22 cellular contexts compared by ENCODE assay signal in the genomic region with DNA sequence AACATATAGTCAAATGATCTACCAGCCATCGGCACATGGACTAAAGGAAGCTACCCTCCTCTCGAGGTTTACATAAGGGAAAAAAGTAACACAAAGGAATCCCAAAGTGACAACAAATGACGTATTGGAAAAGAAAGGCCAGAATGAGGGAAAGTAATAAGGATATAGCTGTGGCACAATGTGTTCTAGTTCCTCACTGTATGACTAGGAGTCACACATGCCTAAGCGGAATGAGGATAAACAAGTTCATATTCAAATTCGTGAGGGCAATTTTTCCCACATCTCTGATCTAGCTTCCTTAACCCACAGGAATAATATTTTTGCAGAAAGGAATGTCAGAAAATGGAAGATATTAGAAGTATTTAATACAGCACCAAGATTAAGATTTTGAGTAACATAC.
DNase-seq lines count a peak whose midpoint lies in the region; ATAC-seq, FAIRE-seq and TF ChIP-seq lines count a peak whose summit lies in the region.
"Had no signal": no experiment of that assay in that cellular context is flagged by ENCODE, and none has a peak within 500 bp of the region (broad histone marks: within the 10 kb centered on the region; RNA-seq: fewer than 3 reads in every experiment).

No MANE protein-coding gene starts in this region.

- H3K27ac ChIP-seq in A549 (peak overlapping the region; percentile 30 to 34; a peak in 2 of 6 replicates), ACC112 (ENCODE audit: low read depth, low read length) (peak overlapping the region; percentile 77; the same call in 1 of the 2 replicates), testis (peak overlapping the region; percentile 70 to 81)
- H3K27ac ChIP-seq: BLaER1 treated with 17β-estradiol and CSF1 and Interleukin-3, amounts not matched to agents 10 nM and 100 nM had no signal

- no peak for ATAC-seq in A549

- no peak for FAIRE-seq in A549 (lab: Jason Lieb, UNC)
- FAIRE-seq: GM12891, GM18507, H54 had no signal

- no peak for TF ChIP-seq RAD21 in A549 (conservative IDR thresholded peaks at IDR 0.05 in 1 of 2, IDR thresholded peaks at IDR 0.05 in 1 of 2)

- peaks cover 14% of the 10 kb centered on the region; the same call in 1 of the 3 replicates for H3K4me1 ChIP-seq in A549
- peaks cover 10% of the 10 kb centered on the region for H3K4me1 ChIP-seq in ACC112 (ENCODE audit: control insufficient read depth, insufficient read depth, low read length, unreplicated experiment)
- peaks cover 3% of the 10 kb centered on the region for H3K4me1 ChIP-seq in testis
- H3K4me1 ChIP-seq: BE2C, HAP-1 had no signal

- intact Hi-C loops in testis (cut with DNase I; ENCODE audit: low total_unique reads) = no loop called here

- H3K79me2 ChIP-seq in ACC112 (ENCODE audit: control insufficient read depth, insufficient read depth, low read length, unreplicated experiment) = no peaks in the 10 kb centered on the region

- TF ChIP-seq POLR2A in A549 (IDR thresholded peaks at IDR 0.05; ENCODE audit: low read length) = no peak
- TF ChIP-seq POLR2A in testis (IDR thresholded peaks at IDR 0.05) = no peak

- no peak overlapping the region for H2AFZ ChIP-seq in ACC112 (ENCODE audit: low read length, unreplicated experiment)

- DNase-seq in A549 (ENCODE audit: low read depth in 1 of 2, low spot score in 1 of 2) (no peak), epithelial cell of esophagus (ENCODE audit: low read depth) (peak; percentile 16), testis (no peak), dermis blood vessel endothelial cell (no peak), T-helper 2 cell (no peak)
- DNase-seq: ACHN; AML-193; BE2C; Calu3; CD4-positive, alpha-beta memory T cell; COR-L47; DMS53; DMS79 treated with DMSO at 0.1 percent for 48 hours; GF-D8; GOT3; HFFc6 had no signal

- H3K4me2 ChIP-seq in A549 = no peak overlapping the region

- H3K27me3 ChIP-seq in ACC112 (ENCODE audit: insufficient read depth, low read length) (no peaks in the 10 kb centered on the region), testis (no peaks in the 10 kb centered on the region)
- H3K27me3 ChIP-seq: BE2C; BLaER1 treated with 17β-estradiol and CSF1 and Interleukin-3, amounts not matched to agents 10 nM and 100 nM had no signal

- no peak for TF ChIP-seq EP300 in A549 (IDR thresholded peaks at IDR 0.05)

- CTCF ChIA-PET in A549 (lab: Yijun Ruan, JAX) = interaction anchor here (0.6 to 6.9 kb wide), 6 partner anchors 10 to 154 kb away, joined by 3 to 63 read pairs (median 4); no protein-coding TSS in a partner anchor

- TF ChIP-seq CTCF in A549 (IDR thresholded peaks at IDR 0.05) = no peak
- TF ChIP-seq CTCF in epithelial cell of esophagus (IDR thresholded peaks at IDR 0.05; ENCODE audit: insufficient read depth, low read depth, low read length, missing control alignments) = no peak
- no peak for TF ChIP-seq CTCF in testis (IDR thresholded peaks at IDR 0.05)

- no peaks in the 10 kb centered on the region for H3K36me3 ChIP-seq in ACC112 (ENCODE audit: insufficient read depth, low read length)
- H3K36me3 ChIP-seq in testis (ENCODE audit: low read depth, missing control alignments) = no peaks in the 10 kb centered on the region
- H3K36me3 ChIP-seq: BE2C, HAP-1 had no signal

- H3K9me3 ChIP-seq in A549 (peaks cover 6% of the 10 kb centered on the region; the same call in 1 of the 3 replicates), testis (no peaks in the 10 kb centered on the region)
- H3K9me3 ChIP-seq: BE2C, HAP-1 had no signal

- WGBS in A549 (ENCODE audit: missing lambda C conversion rate) = 81% methylated on average over 5 of the region's 5 CpGs
- 49 to 70% methylated on average over 5 of the region's 5 CpGs for WGBS in testis, 2 donors

- POLR2A ChIA-PET in A549 (lab: Yijun Ruan, JAX) = no interaction called here

- H3K4me3 ChIP-seq in A549 = no peak overlapping the region
- H3K4me3 ChIP-seq in ACC112 (ENCODE audit: low read depth, low read length) = no peak overlapping the region
- no peak overlapping the region for H3K4me3 ChIP-seq in epithelial cell of esophagus (ENCODE audit: low read length)
- H3K4me3 ChIP-seq in testis = no peak overlapping the region
- H3K4me3 ChIP-seq: BLaER1 treated with 17β-estradiol and CSF1 and Interleukin-3, amounts not matched to agents 10 nM and 100 nM; HAP-1 had no signal

TF ChIP-seq in A549, 52 proteins besides CTCF, POLR2A, EP300 and RAD21:
- TF ChIP-seq, protein P1, sequence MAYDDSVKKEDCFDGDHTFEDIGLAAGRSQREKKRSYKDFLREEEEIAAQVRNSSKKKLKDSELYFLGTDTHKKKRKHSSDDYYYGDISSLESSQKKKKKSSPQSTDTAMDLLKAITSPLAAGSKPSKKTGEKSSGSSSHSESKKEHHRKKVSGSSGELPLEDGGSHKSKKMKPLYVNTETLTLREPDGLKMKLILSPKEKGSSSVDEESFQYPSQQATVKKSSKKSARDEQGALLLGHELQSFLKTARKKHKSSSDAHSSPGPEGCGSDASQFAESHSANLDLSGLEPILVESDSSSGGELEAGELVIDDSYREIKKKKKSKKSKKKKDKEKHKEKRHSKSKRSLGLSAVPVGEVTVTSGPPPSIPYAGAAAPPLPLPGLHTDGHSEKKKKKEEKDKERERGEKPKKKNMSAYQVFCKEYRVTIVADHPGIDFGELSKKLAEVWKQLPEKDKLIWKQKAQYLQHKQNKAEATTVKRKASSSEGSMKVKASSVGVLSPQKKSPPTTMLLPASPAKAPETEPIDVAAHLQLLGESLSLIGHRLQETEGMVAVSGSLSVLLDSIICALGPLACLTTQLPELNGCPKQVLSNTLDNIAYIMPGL (CRISPR knock-in tag; IDR thresholded peaks at IDR 0.05; ENCODE audit: borderline replicate concordance) = no peak
